Comparison of ENCODE assay signal across 22 cellular contexts in the genomic region with DNA sequence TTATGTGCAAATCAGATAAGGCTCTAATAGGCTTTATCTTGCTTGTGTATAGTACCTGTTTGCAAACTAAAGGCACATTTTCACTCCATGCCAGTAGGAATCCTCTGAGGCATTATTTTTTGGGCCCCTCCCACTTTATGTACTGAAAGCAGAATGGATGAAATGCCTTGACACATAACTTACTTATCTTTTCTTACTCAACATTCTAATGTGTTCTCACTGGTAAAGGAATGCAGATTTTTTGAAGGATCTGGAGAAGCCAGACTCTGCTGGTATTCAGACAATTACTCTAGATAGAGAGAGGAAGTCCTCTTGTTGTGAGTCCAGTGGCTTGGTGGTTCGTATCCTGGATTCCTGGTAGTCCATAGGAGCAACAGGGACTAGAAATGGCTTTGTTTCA.
A peak's percentile ranks its signal among the peaks of the same experiment; 100 is the strongest.
DNase-seq lines count a peak whose midpoint lies in the region; ATAC-seq and TF ChIP-seq lines count a peak whose summit lies in the region.
"Had no signal": no experiment of that assay in that cellular context is flagged by ENCODE, and none has a peak within 500 bp of the region (broad histone marks: within the 10 kb centered on the region; RNA-seq: fewer than 3 reads in every experiment).

No MANE protein-coding gene starts in this region.

- peak; percentile 36 for DNase-seq in AG20443 (ENCODE audit: low spot score)
- DNase-seq in NCI-H226 = peak; percentile 86
- peak; percentile 40 for DNase-seq in epithelial cell of esophagus (ENCODE audit: low read depth)
- peak; percentile 49 for DNase-seq in non-pigmented ciliary epithelial cell (ENCODE audit: low read depth)
- DNase-seq in SW 1271 (lab: John Stamatoyannopoulos, UW) = no peak
- DNase-seq: activated CD4-positive, alpha-beta T cell treated with anti-CD3 and anti-CD28 coated beads for 1 hour; activated CD8-positive, alpha-beta memory T cell treated with anti-CD3 and anti-CD28 coated beads for 24 hours; activated T-cell treated with anti-CD3 and anti-CD28 coated beads, Interleukin-2, amount 50 U/mL, for 72 hours; CD8-positive, alpha-beta T cell; dermis blood vessel endothelial cell; DMS53; midbrain; NCI-H1436; NCI-H524 treated with DMSO at 0.1 percent for 48 hours; stimulated activated CD4-positive, alpha-beta T cell treated with anti-CD3 and anti-CD28 coated beads, Interleukin-2, amount 100 ng/mL, for 24 hours; stimulated activated naive CD4-positive, alpha-beta T cell had no signal

- no peak overlapping the region for H3K4me3 ChIP-seq in epithelial cell of esophagus (ENCODE audit: low read length)
- H3K4me3 ChIP-seq: thoracic aorta had no signal

- no peak for ATAC-seq in GM18907 (IDR thresholded peaks at IDR 0.05; ENCODE audit: unreplicated experiment)
- ATAC-seq in HG02970 (IDR thresholded peaks at IDR 0.05; ENCODE audit: low FRiP score, unreplicated experiment) = no peak
- no peak for ATAC-seq in GM19035 (IDR thresholded peaks at IDR 0.05; ENCODE audit: unreplicated experiment)
- ATAC-seq: activated naive CD4-positive, alpha-beta T cell treated with anti-CD3 and anti-CD28 coated beads, Interleukin-2, amount 50 U/mL, for 72 hours; activated T-cell treated with anti-CD3 and anti-CD28 coated beads, Interleukin-2, amount 50 U/mL, for 72 hours; CD8-positive, alpha-beta T cell; natural killer cell treated with Interleukin-12 subunit alpha and Interleukin-12 subunit beta and Interleukin-15 and Interleukin-18, amount 100 ng/mL, for 72 hours had no signal

- TF ChIP-seq CTCF in epithelial cell of esophagus (IDR thresholded peaks at IDR 0.05; ENCODE audit: insufficient read depth, low read depth, low read length, missing control alignments) = no peak

Comparison
In these comparisons a context has a peak if more than half of its experiments do, and no peak if none do; other contexts are left out.
1. DNase-seq: peak in AG20443 (single experiment), NCI-H226 (single experiment), epithelial cell of esophagus (single experiment) and non-pigmented ciliary epithelial cell (single experiment); none in SW 1271 (0 of 2).